In the genomic region with DNA sequence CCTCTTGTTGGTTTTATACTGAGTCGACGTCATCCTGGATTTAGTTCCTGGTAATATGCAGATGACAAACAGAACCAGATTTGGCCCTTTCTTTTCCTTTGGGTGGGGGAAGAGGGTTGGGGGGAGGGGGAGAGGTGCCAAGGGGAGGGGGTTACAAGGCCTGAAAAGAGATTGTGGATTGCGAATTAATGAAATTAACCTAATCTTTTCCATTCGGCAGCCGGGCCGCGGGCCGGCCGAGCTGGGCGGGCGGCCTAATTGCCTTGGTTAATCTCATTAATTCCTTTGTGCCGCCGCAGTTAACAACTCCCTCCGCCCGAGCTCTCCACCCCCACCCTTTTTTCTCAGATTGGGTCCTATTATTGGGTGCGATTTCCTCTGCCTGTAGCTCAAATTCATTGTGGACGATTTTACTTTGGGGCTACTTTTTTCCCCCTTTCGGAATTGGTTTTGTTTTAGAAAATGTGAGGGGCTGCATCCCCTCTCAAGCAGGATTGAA, we compare ENCODE assay signal across 8 cellular contexts. TPM values are rescaled to one million over a fixed set of nuclear protein-coding genes. Genes with fewer than 3 reads are reported as not detected.
DNase-seq lines count a peak whose midpoint lies in the region; ATAC-seq, FAIRE-seq and TF ChIP-seq lines count a peak whose summit lies in the region.

No MANE protein-coding gene starts in this region.

- no peaks in the 10 kb centered on the region for H3K9me3 ChIP-seq in pancreas

- intact Hi-C loops in pancreas (cut with DNase I) = no loop called here

- H3K27ac ChIP-seq in pancreas (peak overlapping the region in 1 of 4 donors; percentile 9), caudate nucleus (ENCODE audit: low read depth, low read length) (no peak overlapping the region)

- H3K36me3 ChIP-seq in pancreas = no peaks in the 10 kb centered on the region

- no peak for ATAC-seq in pancreas

- FAIRE-seq in pancreas (lab: Jason Lieb, UNC) = no peak
- no peak for FAIRE-seq in frontal cortex (lab: Jason Lieb, UNC)

- WGBS in pancreas, 2 donors = 9 to 19% methylated on average over 18 of the region's 18 CpGs

- peaks cover 0 to 7% (median 5%) of the 10 kb centered on the region in 3 donors for H3K4me1 ChIP-seq in pancreas

- H3K27me3 ChIP-seq in pancreas = peaks cover 0 to 34% (median 17%) of the 10 kb centered on the region in 4 donors

- DNase-seq in CD1c-positive myeloid dendritic cell (ENCODE audit: extremely low spot score) (peak; percentile 17), NCI-H82 (lab: John Stamatoyannopoulos, UW) (peak; percentile 95), epithelial cell of proximal tubule (ENCODE audit: low read depth) (no peak), pancreas (no peak), frontal cortex (ENCODE audit: low spot score in 2 of 2) (no peak), globus pallidus (ENCODE audit: low spot score) (no peak), caudate nucleus (lab: John Stamatoyannopoulos, UW) (no peak)
- no peak for DNase-seq in stimulated activated CD4-positive, alpha-beta T cell treated with anti-CD3 and anti-CD28 coated beads, Interleukin-4, amount 100 ng/mL, for 4 hours

- no peak for TF ChIP-seq CTCF in epithelial cell of proximal tubule (conservative IDR thresholded peaks at IDR 0.05; ENCODE audit: low read depth, low read length)
- TF ChIP-seq CTCF in pancreas (IDR thresholded peaks at IDR 0.05) = no peak

- H3K4me3 ChIP-seq in epithelial cell of proximal tubule (ENCODE audit: low read depth, low read length) (peak overlapping the region; percentile 31), pancreas (peak overlapping the region; percentile 35 to 66 (median 55))

RNA-seq across cellular contexts. Expression of a gene that starts 0.4 kb away (rescaled TPM):
- not detected in 2 replicates for total RNA-seq in epithelial cell of proximal tubule
- total RNA-seq in pancreas = under 1 TPM; 0.35 to 0.84 (median 0.54) TPM
- polyA plus RNA-seq in pancreas = 1 to 10 TPM in 1 of 2 donors, under 1 TPM in 1; 0.38 to 1.7 TPM
- not detected for total RNA-seq in frontal cortex

Comparison
In these comparisons a context has a peak if more than half of its experiments do, and no peak if none do; other contexts are left out.
1. DNase-seq: peak in CD1c-positive myeloid dendritic cell (single experiment) and NCI-H82 (single experiment); none in epithelial cell of proximal tubule (single experiment), pancreas (0 of 6), frontal cortex (0 of 2), globus pallidus (single experiment), caudate nucleus (0 of 61) and stimulated activated CD4-positive, alpha-beta T cell treated with anti-CD3 and anti-CD28 coated beads, Interleukin-4, amount 100 ng/mL, for 4 hours (0 of 2).